ENCODE assay signal across 21 cellular contexts in genomic region chr5:98041661-98042060, GRCh38.
DNase-seq lines count a peak whose midpoint lies in the region; ATAC-seq and TF ChIP-seq lines count a peak whose summit lies in the region.
"Had no signal": no experiment of that assay in that cellular context is flagged by ENCODE, and none has a peak within 500 bp of the region (broad histone marks: within the 10 kb centered on the region; RNA-seq: fewer than 3 reads in every experiment).

No MANE protein-coding gene starts in this region.

- DNase-seq in MCF 10A (ENCODE audit: unreplicated experiment) (peak; percentile 6), mammary epithelial cell (no peak), dermis blood vessel endothelial cell (peak; percentile 55), glutamatergic neuron (no peak)
- DNase-seq in activated CD4-positive, alpha-beta T cell treated with anti-CD3 and anti-CD28 coated beads, Interleukin-2, amount 50 U/mL, for 4 hours: no peak
- DNase-seq in activated naive CD4-positive, alpha-beta T cell (lab: John Stamatoyannopoulos, UW): no peak
- DNase-seq: EL, GDM1, H7, NCI-H1092 treated with DMSO at 0.1 percent for 48 hours, NCI-H1436, NCI-H187, NCI-H2081 treated with DMSO at 0.1 percent for 48 hours, NCI-H524 treated with DMSO at 0.1 percent for 48 hours, NCI-H82, PC-9 had no signal

- H3K4me3 ChIP-seq in mammary epithelial cell (replicated peaks in 1 of 3; ENCODE audit: insufficient read depth in 1 of 3, low read depth in 2 of 3, low read length in 3 of 3): no peak overlapping the region
- H3K4me3 ChIP-seq: GM12878, PC-9, SJCRH30 had no signal

- H4K20me1 ChIP-seq in mammary epithelial cell (ENCODE audit: insufficient read depth, low read length): no peaks in the 10 kb centered on the region

- no peak overlapping the region for H2AFZ ChIP-seq in mammary epithelial cell (ENCODE audit: low read depth, low read length)
- H2AFZ ChIP-seq: PC-9 had no signal

- in situ Hi-C loops in mammary epithelial cell (cut with MboI; ENCODE audit: low sequenced_read_pairs in 2 of 2): no loop called here

- H3K36me3 Mint-ChIP-seq in MCF 10A (ENCODE audit: insufficient read depth, unreplicated experiment) (no peaks in the 10 kb centered on the region), glutamatergic neuron (ENCODE audit: unreplicated experiment) (no peaks in the 10 kb centered on the region)

- H3K4me2 ChIP-seq in mammary epithelial cell (ENCODE audit: insufficient read depth, low read depth, low read length): no peak overlapping the region
- H3K4me2 ChIP-seq: PC-9 had no signal

- H3K4me3 Mint-ChIP-seq in MCF 10A (ENCODE audit: unreplicated experiment) (no peak overlapping the region), glutamatergic neuron (ENCODE audit: unreplicated experiment) (no peak overlapping the region)

- H3K27ac ChIP-seq in mammary epithelial cell (ENCODE audit: insufficient read depth, low read depth, low read length): no peak overlapping the region
- H3K27ac ChIP-seq: PC-9, SJCRH30 had no signal

- ATAC-seq in GM21723 (IDR thresholded peaks at IDR 0.05; ENCODE audit: unreplicated experiment): no peak
- ATAC-seq: GM12878, Right ventricle myocardium inferior, SK-N-SH treated with all-trans-retinoic acid at 6 μM for 48 hours had no signal

- H3K4me1 ChIP-seq in mammary epithelial cell (ENCODE audit: insufficient read depth, low read length): no peaks in the 10 kb centered on the region
- H3K4me1 ChIP-seq: SJCRH30 had no signal

- H3K36me3 ChIP-seq in mammary epithelial cell (ENCODE audit: insufficient read depth, low read length): no peaks in the 10 kb centered on the region
- H3K36me3 ChIP-seq: SJCRH30 had no signal

- CTCF ChIA-PET in MCF 10A (lab: Yijun Ruan, JAX) (no interaction called here), mammary epithelial cell (lab: Charles Lee; ENCODE audit: low non-redundant PET) (no interaction called here)

- TF ChIP-seq CTCF in MCF 10A (IDR thresholded peaks at IDR 0.05; ENCODE audit: unreplicated experiment) (no peak), mammary epithelial cell (conservative IDR thresholded peaks at IDR 0.05 in 1 of 2, IDR thresholded peaks at IDR 0.05 in 1 of 2; ENCODE audit: extremely low read depth in 1 of 2, insufficient read depth in 1 of 2, low read depth in 1 of 2, low read length in 2 of 2) (no peak), glutamatergic neuron (IDR thresholded peaks at IDR 0.05; ENCODE audit: partially characterized antibody, unreplicated experiment) (no peak)

- H3K27me3 Mint-ChIP-seq in MCF 10A (ENCODE audit: insufficient read depth, unreplicated experiment): no peaks in the 10 kb centered on the region
- peaks cover 1% of the 10 kb centered on the region for H3K27me3 Mint-ChIP-seq in glutamatergic neuron (ENCODE audit: unreplicated experiment)

- H3K27me3 ChIP-seq in mammary epithelial cell (ENCODE audit: insufficient read depth, low read length): no peaks in the 10 kb centered on the region
- H3K27me3 ChIP-seq: SJCRH30 had no signal

- POLR2A ChIA-PET in MCF 10A (lab: Yijun Ruan, JAX): no interaction called here

- dilution Hi-C loops in mammary epithelial cell (cut with HindIII; ENCODE audit: low sequenced_read_pairs): no loop called here

- H3K9me3 Mint-ChIP-seq in MCF 10A (ENCODE audit: unreplicated experiment) (no peaks in the 10 kb centered on the region), glutamatergic neuron (ENCODE audit: unreplicated experiment) (no peaks in the 10 kb centered on the region)

- no peaks in the 10 kb centered on the region for H3K9me3 ChIP-seq in mammary epithelial cell (replicated peaks; ENCODE audit: insufficient read depth, low read length)
- H3K9me3 ChIP-seq: SJCRH30 had no signal

- H3K27ac Mint-ChIP-seq in MCF 10A (ENCODE audit: low read depth, unreplicated experiment) (no peak overlapping the region), glutamatergic neuron (ENCODE audit: unreplicated experiment) (peak overlapping the region; percentile 3)

- no TSS peak for BruUV-seq in MCF 10A (replicated peaks; lab: Mats Ljungman, UMichigan)
- no TSS peak for BruUV-seq in mammary epithelial cell (replicated peaks; lab: Mats Ljungman, UMichigan)

- H3K4me1 Mint-ChIP-seq in MCF 10A (ENCODE audit: insufficient read depth, unreplicated experiment) (no peaks in the 10 kb centered on the region), glutamatergic neuron (ENCODE audit: low read depth, unreplicated experiment) (peaks cover 14% of the 10 kb centered on the region)

- H3K9ac ChIP-seq in mammary epithelial cell (ENCODE audit: insufficient read depth, low read length): no peak overlapping the region

- no peaks in the 10 kb centered on the region for H3K79me2 ChIP-seq in mammary epithelial cell (ENCODE audit: insufficient read depth, low read length)

- intact Hi-C loops in MCF 10A (cut with micrococcal nuclease) (no loop called here), mammary epithelial cell (cut with micrococcal nuclease) (no loop called here)

Comparison
In these comparisons a context has a peak if more than half of its experiments do, and no peak if none do; other contexts are left out.
1. DNase-seq: peak in MCF 10A (single experiment) and dermis blood vessel endothelial cell (single experiment); none in mammary epithelial cell (single experiment), glutamatergic neuron (single experiment), activated CD4-positive, alpha-beta T cell treated with anti-CD3 and anti-CD28 coated beads, Interleukin-2, amount 50 U/mL, for 4 hours (0 of 2) and activated naive CD4-positive, alpha-beta T cell (0 of 4).